1 cellular context compared by ENCODE assay signal in genomic region chr4:180767330-180767729, GRCh38.
TF ChIP-seq lines count a peak whose summit lies in the region.

No MANE protein-coding gene starts in this region.

TF ChIP-seq in WTC11, 78 proteins besides CTCF, POLR2A, EP300 and RAD21 (continued from another document):
- TF ChIP-seq HMGXB4 (CRISPR knock-in tag; IDR thresholded peaks at IDR 0.05) (no peak), ZNF425 (CRISPR knock-in tag; conservative IDR thresholded peaks at IDR 0.05) (no peak), KAT7 (CRISPR knock-in tag; IDR thresholded peaks at IDR 0.05; ENCODE audit: borderline replicate concordance) (no peak), AFF4 (CRISPR knock-in tag; IDR thresholded peaks at IDR 0.05; ENCODE audit: borderline replicate concordance) (no peak), PRRX2 (CRISPR knock-in tag; IDR thresholded peaks at IDR 0.05) (no peak), ATF6 (CRISPR knock-in tag; IDR thresholded peaks at IDR 0.05) (no peak), ZNF263 (CRISPR knock-in tag; IDR thresholded peaks at IDR 0.05; ENCODE audit: low read depth) (no peak)
